Comparison of ENCODE assay signal across 8 cellular contexts in genomic region chr15:41894791-41895463, GRCh38. TPM values are rescaled to one million over a fixed set of nuclear protein-coding genes. Genes with fewer than 3 reads are reported as not detected.
A peak's percentile ranks its signal among the peaks of the same experiment; 100 is the strongest.
DNase-seq lines count a peak whose midpoint lies in the region; ATAC-seq and TF ChIP-seq lines count a peak whose summit lies in the region.

No MANE protein-coding gene starts in this region.

- POLR2A ChIA-PET in AG04450 (lab: Yijun Ruan, JAX), result no interaction called here

- H3K4me1 ChIP-seq in Peyer's patch (peaks cover 0 to 18% (median 13%) of the 10 kb centered on the region in 4 donors), vagina (peaks cover 22% of the 10 kb centered on the region)

- H3K27me3 ChIP-seq in AG04450 (ENCODE audit: control insufficient read depth, insufficient read depth, low read length) (no peaks in the 10 kb centered on the region), Peyer's patch (no peaks in the 10 kb centered on the region), vagina (no peaks in the 10 kb centered on the region)

- DNase-seq in AG04450 (ENCODE audit: low read depth, low spot score) (no peak), Peyer's patch (peak; percentile 63 to 93 (median 86)), fibroblast of villous mesenchyme (ENCODE audit: low read depth) (peak; percentile 82), renal cortical epithelial cell (ENCODE audit: low read depth) (peak; percentile 78), vagina (ENCODE audit: extremely low spot score in 2 of 2) (no peak)
- DNase-seq in activated T-helper 1 cell treated with anti-CD3 and anti-CD28 coated beads, Interleukin-2, amount 50 U/mL, for 16 hours (ENCODE audit: low read depth in 1 of 2, low spot score in 1 of 2), result peak; percentile 72 to 82

- H3K36me3 ChIP-seq in Peyer's patch (peaks cover 0 to 8% (median 0%) of the 10 kb centered on the region in 3 donors), vagina (peaks cover 0 to under 1% of the 10 kb centered on the region in 2 donors)

- no peaks in the 10 kb centered on the region; the same call in 1 of the 2 replicates for H3K9me3 ChIP-seq in AG04450 (ENCODE audit: control insufficient read depth, insufficient read depth, low read length)
- no peaks in the 10 kb centered on the region for H3K9me3 ChIP-seq in Peyer's patch
- no peaks in the 10 kb centered on the region for H3K9me3 ChIP-seq in vagina

- peak overlapping the region; percentile 11 for H3K27ac ChIP-seq in AG04450 (ENCODE audit: low read depth, low read length)
- H3K27ac ChIP-seq in Peyer's patch, result peak overlapping the region; percentile 43 to 76 (median 51)
- peak overlapping the region; percentile 66 for H3K27ac ChIP-seq in vagina

- CTCF ChIA-PET in AG04450 (lab: Charles Lee), result interaction anchor here (1.9 kb wide), 1 partner anchor 9 kb away, joined by 16 read pairs; no protein-coding TSS in a partner anchor

- ATAC-seq in GM18873 (IDR thresholded peaks at IDR 0.05; ENCODE audit: low FRiP score, unreplicated experiment) (peak; percentile 82), HG03135 (IDR thresholded peaks at IDR 0.05; ENCODE audit: unreplicated experiment) (peak; percentile 79)

- no peak for TF ChIP-seq CTCF in AG04450 (IDR thresholded peaks at IDR 0.05; ENCODE audit: low read depth, low read length)
- no peak for TF ChIP-seq CTCF in Peyer's patch (IDR thresholded peaks at IDR 0.05)
- no peak for TF ChIP-seq CTCF in fibroblast of villous mesenchyme (IDR thresholded peaks at IDR 0.05; ENCODE audit: insufficient read depth, low read depth, low read length)
- TF ChIP-seq CTCF in vagina (IDR thresholded peaks at IDR 0.05), result no peak

- H3K4me3 ChIP-seq in AG04450 (ENCODE audit: low read depth, low read length), result no peak overlapping the region
- H3K4me3 ChIP-seq in Peyer's patch, result peak overlapping the region in 2 of 4 donors; percentile 10 to 16
- peak overlapping the region; percentile 12 for H3K4me3 ChIP-seq in fibroblast of villous mesenchyme (ENCODE audit: low read depth, low read length)
- peak overlapping the region in 1 of 2 donors; percentile 36 for H3K4me3 ChIP-seq in vagina

- TF ChIP-seq POLR2A in Peyer's patch (IDR thresholded peaks at IDR 0.05), result no peak
- TF ChIP-seq POLR2A in vagina (IDR thresholded peaks at IDR 0.05), result no peak

- intact Hi-C loops in vagina (cut with DNase I), result no loop called here

RNA-seq across cellular contexts. Expression of gene SPTBN5, which starts 1.1 kb away (rescaled TPM):
- 0.14 and 0.30 TPM in 2 replicates for polyA plus RNA-seq in AG04450 (2011; rRNA removed)
- 0.04 and 0.09 TPM in 2 replicates for polyA minus RNA-seq in AG04450 (2011; rRNA and poly(A)+ RNA removed)
- total RNA-seq in Peyer's patch (1 to 10 TPM in 2 of 4 donors, under 1 TPM in 1, not detected in 1; 0.27 to 4.1 (median 1.8) TPM), fibroblast of villous mesenchyme (0.32 and 0.43 TPM in 2 replicates), renal cortical epithelial cell (0.35 and 2.5 TPM in 2 replicates), vagina (0.49 TPM)

RNA-seq across cellular contexts. Expression of gene PLA2G4B, which starts 56.3 kb away (rescaled TPM):
- 1.3 and 2.8 TPM in 2 replicates for polyA plus RNA-seq in AG04450 (2011; rRNA removed)
- 0.65 and 1.1 TPM in 2 replicates for polyA minus RNA-seq in AG04450 (2011; rRNA and poly(A)+ RNA removed)
- total RNA-seq in Peyer's patch (10 to 100 TPM in 3 of 4 donors, 1 to 10 TPM in 1; 7.2 to 15.3 (median 13.3) TPM), fibroblast of villous mesenchyme (0.97 and 1.3 TPM in 2 replicates), renal cortical epithelial cell (0.52 and 0.80 TPM in 2 replicates), vagina (34.1 TPM)

Comparison
In these comparisons a context has a peak if more than half of its experiments do, and no peak if none do; other contexts are left out.
1. DNase-seq: peak in Peyer's patch (3 of 3), activated T-helper 1 cell treated with anti-CD3 and anti-CD28 coated beads, Interleukin-2, amount 50 U/mL, for 16 hours (2 of 2), fibroblast of villous mesenchyme (single experiment) and renal cortical epithelial cell (single experiment); none in AG04450 (single experiment) and vagina (0 of 2).
2. H3K27ac ChIP-seq: peak in every context shown above with its lines; median percentile 66 in vagina; 51 in Peyer's patch; 11 in AG04450.